ENCODE assay signal across 12 cellular contexts in genomic region chr12:22282283-22282682, GRCh38. TPM values are rescaled to one million over a fixed set of nuclear protein-coding genes. Genes with fewer than 3 reads are reported as not detected.
DNase-seq lines count a peak whose midpoint lies in the region; TF ChIP-seq lines count a peak whose summit lies in the region.
"Had no signal": no experiment of that assay in that cellular context is flagged by ENCODE, and none has a peak within 500 bp of the region (broad histone marks: within the 10 kb centered on the region; RNA-seq: fewer than 3 reads in every experiment).

No MANE protein-coding gene starts in this region.

- intact Hi-C loops in ascending aorta (cut with DNase I), result no loop called here

- no peaks in the 10 kb centered on the region for H3K36me3 ChIP-seq in ascending aorta

- H3K9me3 ChIP-seq in ascending aorta, result no peaks in the 10 kb centered on the region

- H3K27ac ChIP-seq in ascending aorta, result peak overlapping the region; percentile 68 to 80

- peak overlapping the region; percentile 23 to 43 for H3K4me3 ChIP-seq in ascending aorta
- no peak overlapping the region for H3K4me3 ChIP-seq in retinal pigment epithelial cell (ENCODE audit: low read length)

- H3K4me1 ChIP-seq in ascending aorta, result peaks cover 4 to 7% of the 10 kb centered on the region in 2 donors

- H3K27me3 ChIP-seq in ascending aorta, result no peaks in the 10 kb centered on the region

- peak; percentile 84 for DNase-seq in EL
- no peak for DNase-seq in ascending aorta (ENCODE audit: low spot score in 2 of 2)
- DNase-seq in glomerular visceral epithelial cell (ENCODE audit: extremely low spot score), result peak; percentile 71
- peak; percentile 52 for DNase-seq in retinal pigment epithelial cell (ENCODE audit: low read depth)
- DNase-seq in G401 (ENCODE audit: low spot score), result no peak
- no peak for DNase-seq in cerebellar nuclear complex (lab: John Stamatoyannopoulos, UW)
- DNase-seq in stimulated activated CD4-positive, alpha-beta T cell treated with anti-CD3 and anti-CD28 coated beads, Interleukin-2, amount 100 ng/mL, for 24 hours, result no peak
- DNase-seq in activated CD4-positive, alpha-beta T cell treated with anti-CD3 and anti-CD28 coated beads for 4 hours, result no peak
- DNase-seq: activated effector memory CD4-positive, alpha-beta T cell treated with Interleukin-2 at 50 U/mL for 16 hours; CD4-positive, alpha-beta T cell; NCI-H2227 treated with DMSO at 0.1 percent for 48 hours; T-cell had no signal

- TF ChIP-seq CTCF in ascending aorta (IDR thresholded peaks at IDR 0.05) (no peak), retinal pigment epithelial cell (conservative IDR thresholded peaks at IDR 0.05; ENCODE audit: low read depth, low read length) (no peak)

- in situ Hi-C loops in G401 (cut with HindIII; ENCODE audit: low sequenced_read_pairs), result no loop called here

RNA-seq across cellular contexts. Expression of gene ST8SIA1, which starts 52.2 kb away (rescaled TPM):
- 9.7 TPM for total RNA-seq in ascending aorta
- total RNA-seq in G401 (2014; rRNA removed; shearing (Covaris generic)), result not detected in 2 replicates

Comparison
In these comparisons a context has a peak if more than half of its experiments do, and no peak if none do; other contexts are left out.
1. DNase-seq: peak in EL (single experiment), glomerular visceral epithelial cell (single experiment) and retinal pigment epithelial cell (single experiment); none in ascending aorta (0 of 2), G401 (single experiment), cerebellar nuclear complex (0 of 2), stimulated activated CD4-positive, alpha-beta T cell treated with anti-CD3 and anti-CD28 coated beads, Interleukin-2, amount 100 ng/mL, for 24 hours (0 of 2) and activated CD4-positive, alpha-beta T cell treated with anti-CD3 and anti-CD28 coated beads for 4 hours (0 of 2).
2. RNA of gene ST8SIA1, which starts 52.2 kb away (total RNA-seq): 9.7 TPM in ascending aorta (single experiment); not detected in G401; every median in the first group is over 10 times any median in the second.